Comparison of ENCODE assay signal across 11 cellular contexts in the genomic region with DNA sequence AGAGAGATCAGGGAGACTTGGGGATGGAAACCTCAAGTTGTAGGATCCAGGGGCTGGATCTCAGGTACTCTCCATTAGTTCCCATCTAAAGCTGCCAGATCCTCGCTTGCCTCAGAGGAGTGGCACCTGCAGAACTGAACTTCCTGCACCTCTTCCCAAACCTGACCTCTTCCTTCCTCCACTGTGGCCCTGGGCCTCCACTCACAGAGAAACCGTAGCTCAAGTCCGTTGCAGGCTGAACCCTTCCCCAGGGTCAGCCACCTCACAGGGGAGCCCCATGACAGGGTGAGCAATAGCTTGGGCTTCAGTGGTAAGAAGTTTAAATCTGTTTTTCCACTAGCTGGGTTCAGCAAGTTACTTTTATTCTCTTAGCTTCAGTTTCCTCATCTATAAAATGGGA. TPM values are rescaled to one million over a fixed set of nuclear protein-coding genes. Genes with fewer than 3 reads are reported as not detected.
A peak's percentile ranks its signal among the peaks of the same experiment; 100 is the strongest.
DNase-seq lines count a peak whose midpoint lies in the region; ATAC-seq and TF ChIP-seq lines count a peak whose summit lies in the region.
"Had no signal": no experiment of that assay in that cellular context is flagged by ENCODE, and none has a peak within 500 bp of the region (broad histone marks: within the 10 kb centered on the region; RNA-seq: fewer than 3 reads in every experiment).

No MANE protein-coding gene starts in this region.

- peaks cover 32% of the 10 kb centered on the region for H3K4me1 ChIP-seq in CD8-positive, alpha-beta T cell (ENCODE audit: insufficient read depth, low read length)

- peaks cover 73% of the 10 kb centered on the region for H3K4me1 Mint-ChIP-seq in CD8-positive, alpha-beta T cell (ENCODE audit: low read depth)
- H3K4me1 Mint-ChIP-seq in activated naive CD8-positive, alpha-beta T cell treated with anti-CD3 and anti-CD28 coated beads, Interleukin-2, amount 50 U/mL, for 24 hours: peaks cover 44% of the 10 kb centered on the region
- H3K4me1 Mint-ChIP-seq in natural killer cell treated with Interleukin-12 subunit alpha and Interleukin-12 subunit beta and Interleukin-15 and Interleukin-18, amount 100 ng/mL, for 72 hours (ENCODE audit: low read depth in 2 of 2): peaks cover 37 to 49% of the 10 kb centered on the region in 2 donors

- H3K9me3 Mint-ChIP-seq in CD8-positive, alpha-beta T cell: no peaks in the 10 kb centered on the region
- no peaks in the 10 kb centered on the region for H3K9me3 Mint-ChIP-seq in activated naive CD8-positive, alpha-beta T cell treated with anti-CD3 and anti-CD28 coated beads, Interleukin-2, amount 50 U/mL, for 24 hours
- H3K9me3 Mint-ChIP-seq in natural killer cell treated with Interleukin-12 subunit alpha and Interleukin-12 subunit beta and Interleukin-15 and Interleukin-18, amount 100 ng/mL, for 72 hours: no peaks in the 10 kb centered on the region

- H3K27me3 Mint-ChIP-seq in CD8-positive, alpha-beta T cell (ENCODE audit: low read depth): no peaks in the 10 kb centered on the region
- no peaks in the 10 kb centered on the region for H3K27me3 Mint-ChIP-seq in activated naive CD8-positive, alpha-beta T cell treated with anti-CD3 and anti-CD28 coated beads, Interleukin-2, amount 50 U/mL, for 24 hours
- H3K27me3 Mint-ChIP-seq in natural killer cell treated with Interleukin-12 subunit alpha and Interleukin-12 subunit beta and Interleukin-15 and Interleukin-18, amount 100 ng/mL, for 72 hours: no peaks in the 10 kb centered on the region

- no peaks in the 10 kb centered on the region for H3K36me3 ChIP-seq in CD8-positive, alpha-beta T cell (ENCODE audit: insufficient read depth, low read length)

- H3K4me3 ChIP-seq in CD8-positive, alpha-beta T cell (ENCODE audit: low read depth, low read length): peak overlapping the region; percentile 24
- H3K4me3 ChIP-seq: HAP-1 had no signal

- no peak for DNase-seq in CD8-positive, alpha-beta T cell
- peak; percentile 69 for DNase-seq in KG1 (lab: John Stamatoyannopoulos, UW)
- DNase-seq in activated naive CD8-positive, alpha-beta T cell treated with anti-CD3 and anti-CD28 coated beads, Interleukin-2, amount 50 U/mL, for 24 hours: peak; percentile 34
- no peak for DNase-seq in natural killer cell treated with Interleukin-12 subunit alpha and Interleukin-12 subunit beta and Interleukin-15 and Interleukin-18, amount 100 ng/mL, for 72 hours (ENCODE audit: low spot score)
- DNase-seq in NCI-H1694 treated with DMSO at 0.1 percent for 48 hours (lab: John Stamatoyannopoulos, UW): no peak
- no peak for DNase-seq in NCI-H1048 (lab: John Stamatoyannopoulos, UW)
- no peak for DNase-seq in NCI-H69 (lab: John Stamatoyannopoulos, UW)
- DNase-seq: NCI-H2107 had no signal

- ATAC-seq in CD8-positive, alpha-beta T cell: no peak
- ATAC-seq in activated naive CD8-positive, alpha-beta T cell treated with anti-CD3 and anti-CD28 coated beads, Interleukin-2, amount 50 U/mL, for 24 hours: peak; percentile 47
- no peak for ATAC-seq in natural killer cell treated with Interleukin-12 subunit alpha and Interleukin-12 subunit beta and Interleukin-15 and Interleukin-18, amount 100 ng/mL, for 72 hours
- ATAC-seq in HG03095 (IDR thresholded peaks at IDR 0.05; ENCODE audit: unreplicated experiment): no peak

- H3K27ac ChIP-seq in CD8-positive, alpha-beta T cell (ENCODE audit: low read depth, low read length): peak overlapping the region; percentile 74

- CTCF ChIA-PET in CD8-positive, alpha-beta T cell (lab: Charles Lee): interaction anchor here (1.1 kb wide), 1 partner anchor 34 kb away, joined by 3 read pairs; the partner anchor contains the start of gene IGSF9

- no peaks in the 10 kb centered on the region for H3K27me3 ChIP-seq in CD8-positive, alpha-beta T cell (ENCODE audit: insufficient read depth, low read length)

- no peak for TF ChIP-seq CTCF in CD8-positive, alpha-beta T cell (IDR thresholded peaks at IDR 0.05)

- peak overlapping the region; percentile 88 for H3K27ac Mint-ChIP-seq in CD8-positive, alpha-beta T cell
- H3K27ac Mint-ChIP-seq in activated naive CD8-positive, alpha-beta T cell treated with anti-CD3 and anti-CD28 coated beads, Interleukin-2, amount 50 U/mL, for 24 hours: peak overlapping the region; percentile 94
- peak overlapping the region; percentile 88 to 91 for H3K27ac Mint-ChIP-seq in natural killer cell treated with Interleukin-12 subunit alpha and Interleukin-12 subunit beta and Interleukin-15 and Interleukin-18, amount 100 ng/mL, for 72 hours

- H3K4me3 Mint-ChIP-seq in CD8-positive, alpha-beta T cell: no peak overlapping the region
- H3K4me3 Mint-ChIP-seq in activated naive CD8-positive, alpha-beta T cell treated with anti-CD3 and anti-CD28 coated beads, Interleukin-2, amount 50 U/mL, for 24 hours: no peak overlapping the region
- peak overlapping the region; percentile 70 for H3K4me3 Mint-ChIP-seq in natural killer cell treated with Interleukin-12 subunit alpha and Interleukin-12 subunit beta and Interleukin-15 and Interleukin-18, amount 100 ng/mL, for 72 hours

- intact Hi-C loops in CD8-positive, alpha-beta T cell (cut with DNase I, micrococcal nuclease): no loop called here

- H3K9me3 ChIP-seq in CD8-positive, alpha-beta T cell (ENCODE audit: low read length): no peaks in the 10 kb centered on the region
- H3K9me3 ChIP-seq: HAP-1 had no signal

- H3K36me3 Mint-ChIP-seq in CD8-positive, alpha-beta T cell: peaks cover 16% of the 10 kb centered on the region
- H3K36me3 Mint-ChIP-seq in activated naive CD8-positive, alpha-beta T cell treated with anti-CD3 and anti-CD28 coated beads, Interleukin-2, amount 50 U/mL, for 24 hours (ENCODE audit: low read depth): peaks cover 9% of the 10 kb centered on the region
- peaks cover 5% of the 10 kb centered on the region for H3K36me3 Mint-ChIP-seq in natural killer cell treated with Interleukin-12 subunit alpha and Interleukin-12 subunit beta and Interleukin-15 and Interleukin-18, amount 100 ng/mL, for 72 hours

- POLR2A ChIA-PET in CD8-positive, alpha-beta T cell (lab: Charles Lee): interaction anchor here (0.8 kb wide), 1 partner anchor 86 kb away, joined by 4 read pairs; the partner anchor contains the start of gene SLAMF8

RNA-seq across cellular contexts. Expression of gene CFAP45, which starts 11.7 kb away (rescaled TPM):
- total RNA-seq in CD8-positive, alpha-beta T cell: 1 to 10 TPM; 4.9 to 7.1 TPM
- total RNA-seq in natural killer cell treated with Interleukin-12 subunit alpha and Interleukin-12 subunit beta and Interleukin-15 and Interleukin-18, amount 100 ng/mL, for 72 hours: 1 to 10 TPM in 1 of 2 donors, under 1 TPM in 1; 0.38 to 3.0 TPM

RNA-seq across cellular contexts. Expression of gene TAGLN2, which starts 13.6 kb away (rescaled TPM):
- total RNA-seq in CD8-positive, alpha-beta T cell: 100 to 1,000 TPM; 235 to 238 TPM
- 100 to 1,000 TPM; 239 to 375 TPM for total RNA-seq in natural killer cell treated with Interleukin-12 subunit alpha and Interleukin-12 subunit beta and Interleukin-15 and Interleukin-18, amount 100 ng/mL, for 72 hours

RNA-seq across cellular contexts. Expression of gene IGSF9, which starts 33.7 kb away (rescaled TPM):
- total RNA-seq in CD8-positive, alpha-beta T cell: not detected
- not detected for total RNA-seq in natural killer cell treated with Interleukin-12 subunit alpha and Interleukin-12 subunit beta and Interleukin-15 and Interleukin-18, amount 100 ng/mL, for 72 hours
- total RNA-seq: SK-MEL-5 had no signal

RNA-seq across cellular contexts. Expression of gene SLAMF9, which starts 42.4 kb away (rescaled TPM):
- not detected for total RNA-seq in CD8-positive, alpha-beta T cell
- total RNA-seq in natural killer cell treated with Interleukin-12 subunit alpha and Interleukin-12 subunit beta and Interleukin-15 and Interleukin-18, amount 100 ng/mL, for 72 hours: not detected

RNA-seq across cellular contexts. Expression of gene VSIG8, which starts 49.2 kb away (rescaled TPM):
- not detected for total RNA-seq in CD8-positive, alpha-beta T cell
- not detected for total RNA-seq in natural killer cell treated with Interleukin-12 subunit alpha and Interleukin-12 subunit beta and Interleukin-15 and Interleukin-18, amount 100 ng/mL, for 72 hours
- total RNA-seq: SK-MEL-5 had no signal

Comparison
In these comparisons a context has a peak if more than half of its experiments do, and no peak if none do; other contexts are left out.
1. DNase-seq: peak in KG1 (single experiment) and activated naive CD8-positive, alpha-beta T cell treated with anti-CD3 and anti-CD28 coated beads, Interleukin-2, amount 50 U/mL, for 24 hours (single experiment); none in CD8-positive, alpha-beta T cell (0 of 7), natural killer cell treated with Interleukin-12 subunit alpha and Interleukin-12 subunit beta and Interleukin-15 and Interleukin-18, amount 100 ng/mL, for 72 hours (single experiment), NCI-H1694 treated with DMSO at 0.1 percent for 48 hours (single experiment), NCI-H1048 (single experiment) and NCI-H69 (single experiment).
2. Peak in every context shown above with its lines, with median percentiles within 50 percentile points of each other: H3K27ac Mint-ChIP-seq.